8 cellular contexts compared by ENCODE assay signal in the genomic region with DNA sequence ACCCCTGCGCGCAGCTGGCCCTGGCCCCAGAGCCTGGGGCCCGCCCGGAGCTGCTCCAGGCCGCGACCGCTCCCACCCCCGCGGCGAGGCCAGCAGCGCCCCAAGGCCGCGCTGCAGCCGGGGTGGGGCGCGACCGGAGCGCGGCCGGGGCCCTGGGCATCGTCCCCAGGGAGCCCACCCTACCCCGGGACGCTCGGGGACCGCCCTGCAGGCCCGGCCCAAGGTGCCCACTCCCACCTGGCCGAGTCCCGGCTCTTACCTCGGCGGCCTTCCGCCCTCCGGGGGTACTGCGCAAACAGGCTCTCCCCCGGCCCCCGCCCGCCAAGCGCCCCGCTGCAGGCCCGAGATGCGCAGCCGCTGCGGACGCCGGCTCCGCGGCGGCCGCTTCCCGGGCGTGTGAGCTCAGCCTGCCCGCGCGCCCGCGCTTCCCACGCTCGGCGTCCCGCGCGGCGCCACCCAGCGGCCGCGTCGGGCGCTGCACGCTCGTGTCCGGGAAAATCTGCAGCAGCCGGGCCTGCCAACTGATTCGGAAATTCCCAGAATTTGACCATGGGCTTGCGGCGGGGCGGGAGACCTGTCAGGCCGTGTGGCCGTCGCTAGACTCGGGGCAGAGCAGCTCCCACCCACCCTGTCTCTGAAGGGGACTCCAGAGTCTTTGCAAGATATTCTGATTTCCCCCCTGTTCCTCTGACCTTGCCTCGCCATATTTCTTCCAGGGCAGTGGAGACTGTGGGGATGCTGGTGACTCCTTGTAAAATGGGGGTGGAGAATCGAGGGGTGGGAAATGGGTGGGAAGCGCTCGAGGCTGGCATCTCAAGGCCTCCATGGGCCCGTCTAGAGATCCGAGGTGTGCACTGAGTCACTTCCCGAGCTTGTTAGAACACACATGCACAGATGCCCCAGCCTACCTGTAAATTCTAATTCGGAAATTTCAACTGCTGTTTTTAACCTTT. TPM values are rescaled to one million over a fixed set of nuclear protein-coding genes. Genes with fewer than 3 reads are reported as not detected.
A peak's percentile ranks its signal among the peaks of the same experiment; 100 is the strongest.
DNase-seq lines count a peak whose midpoint lies in the region; ATAC-seq, FAIRE-seq and TF ChIP-seq lines count a peak whose summit lies in the region.

No MANE protein-coding gene starts in this region.

- no peaks in the 10 kb centered on the region for H4K20me1 ChIP-seq in HepG2 (ENCODE audit: insufficient read depth, low read length)

- H2AFZ ChIP-seq in HepG2 (ENCODE audit: low read length): peak overlapping the region; percentile 66

- TF ChIP-seq CTCF in AG10803 (conservative IDR thresholded peaks at IDR 0.05; ENCODE audit: low read length) (peak; percentile 50), HepG2 (CRISPR knock-in tag; IDR thresholded peaks at IDR 0.05) (peak; percentile 76)

- in situ Hi-C loops in HepG2 (cut with HindIII; ENCODE audit: extremely low pct_ligation_motif_present, low pct_unique_long_range_greater_than_20kb): loop anchor here (5.0 kb wide), 1 partner anchor 42 kb away; no protein-coding TSS in a partner anchor

- H3K4me2 ChIP-seq in HepG2 (ENCODE audit: low read depth, low read length): peak overlapping the region; percentile 93

- H3K4me3 ChIP-seq in AG10803 (ENCODE audit: low read length) (peak overlapping the region; percentile 78), HepG2 (replicated peaks in 1 of 3; ENCODE audit: insufficient read depth in 1 of 3, low read depth in 2 of 3, low read length in 3 of 3) (peak overlapping the region; percentile 61 to 83 (median 82))

- TF ChIP-seq POLR2A in GM18526 (IDR thresholded peaks at IDR 0.05; ENCODE audit: extremely low read depth, insufficient read length): peak; percentile 51
- TF ChIP-seq POLR2A in HepG2 (IDR thresholded peaks at IDR 0.05; ENCODE audit: insufficient read depth in 1 of 2, low read depth in 2 of 2, low read length in 2 of 2): no peak

- H3K36me3 Mint-ChIP-seq in dendritic cell treated with granulocyte-macrophage colony-stimulating factor and Interleukin-4, amounts not matched to agents 40 ng/mL and 50 ng/mL, for 4 days (ENCODE audit: low read depth): peaks cover 38% of the 10 kb centered on the region

- peaks cover 88% of the 10 kb centered on the region for H3K4me1 Mint-ChIP-seq in dendritic cell treated with granulocyte-macrophage colony-stimulating factor and Interleukin-4, amounts not matched to agents 40 ng/mL and 50 ng/mL, for 4 days (ENCODE audit: low read depth)

- POLR2A ChIA-PET in HepG2 (lab: Yijun Ruan, JAX): interaction anchor here (1.0 to 1.4 kb wide), 2 partner anchors 40 to 42 kb away, joined by 4 to 13 read pairs; no protein-coding TSS in a partner anchor

- no peaks in the 10 kb centered on the region for H3K27me3 Mint-ChIP-seq in dendritic cell treated with granulocyte-macrophage colony-stimulating factor and Interleukin-4, amounts not matched to agents 40 ng/mL and 50 ng/mL, for 4 days

- no peak for FAIRE-seq in HepG2 (lab: Jason Lieb, UNC)

- no peaks in the 10 kb centered on the region for H3K36me3 ChIP-seq in HepG2 (replicated peaks in 1 of 2; ENCODE audit: control insufficient read depth in 1 of 2, insufficient read depth in 2 of 2, low read length in 2 of 2)

- H3K9ac ChIP-seq in HepG2 (ENCODE audit: insufficient read depth, low read depth, low read length): peak overlapping the region; percentile 61

- peaks cover 0 to 17% of the 10 kb centered on the region in 2 experiments; a peak in 2 of 5 replicates for H3K27me3 ChIP-seq in HepG2 (ENCODE audit: control insufficient read depth in 1 of 2, insufficient read depth in 2 of 2, low read length in 2 of 2)

- ATAC-seq in HG03064 (IDR thresholded peaks at IDR 0.05; ENCODE audit: low read depth, unreplicated experiment): peak; percentile 50
- ATAC-seq in HepG2: peak; percentile 91

- TF ChIP-seq EP300 in HepG2 (IDR thresholded peaks at IDR 0.05; ENCODE audit: low read depth in 2 of 2, low read length in 2 of 2) (peak in 1 of 2 experiments; percentile 35; a peak in 1 of 4 replicates), HepG2 (CRISPR knock-in tag; IDR thresholded peaks at IDR 0.05; ENCODE audit: borderline replicate concordance) (no peak)

- intact Hi-C loops in dendritic cell treated with granulocyte-macrophage colony-stimulating factor and Interleukin-4, amounts not matched to agents 40 ng/mL and 50 ng/mL, for 4 days (cut with micrococcal nuclease): loop anchor here (1.0 kb wide), 1 partner anchor 41 kb away; no protein-coding TSS in a partner anchor
- intact Hi-C loops in HepG2 (cut with micrococcal nuclease; ENCODE audit: unreplicated experiment): loop anchor here (1.0 to 2.0 kb wide), 2 partner anchors 20 to 41 kb away; no protein-coding TSS in a partner anchor

- H3K9me3 ChIP-seq in HepG2 (ENCODE audit: low read length): no peaks in the 10 kb centered on the region

- no peaks in the 10 kb centered on the region for H3K9me3 Mint-ChIP-seq in dendritic cell treated with granulocyte-macrophage colony-stimulating factor and Interleukin-4, amounts not matched to agents 40 ng/mL and 50 ng/mL, for 4 days

- no TSS peak for BruUV-seq in HepG2 (replicated peaks; lab: Mats Ljungman, UMichigan)

- peak overlapping the region; percentile 83 for H3K27ac Mint-ChIP-seq in dendritic cell treated with granulocyte-macrophage colony-stimulating factor and Interleukin-4, amounts not matched to agents 40 ng/mL and 50 ng/mL, for 4 days

- TF ChIP-seq RAD21 in HepG2 (CRISPR knock-in tag; IDR thresholded peaks at IDR 0.05): peak; percentile 88

- peaks cover 37% of the 10 kb centered on the region for H3K4me1 ChIP-seq in HepG2 (ENCODE audit: insufficient read depth, low read length)

- DNase-seq in AG10803 (ENCODE audit: low read depth) (peak; percentile 69), NCI-H2227 treated with DMSO at 0.1 percent for 48 hours (lab: John Stamatoyannopoulos, UW) (peak; percentile 55), HepG2 (ENCODE audit: low spot score) (peak; percentile 41)
- DNase-seq in activated CD4-positive, alpha-beta T cell treated with anti-CD3 and anti-CD28 coated beads, Interleukin-2, amount 50 U/mL, for 1 hour: peak; percentile 66
- DNase-seq in stimulated activated CD4-positive, alpha-beta T cell treated with anti-CD3 and anti-CD28 coated beads, Interleukin-2, amount 100 ng/mL, for 48 hours: peak; percentile 60 to 66

- no peaks in the 10 kb centered on the region for H3K79me2 ChIP-seq in HepG2 (ENCODE audit: insufficient read depth, low read length)

- CTCF ChIA-PET in HepG2 (lab: Yijun Ruan, JAX; ENCODE audit: low intra/inter-chr PET ratio, low total read pairs): interaction anchor here (1.1 to 1.9 kb wide), 2 partner anchors 40 to 57 kb away, joined by 5 to 26 read pairs; no protein-coding TSS in a partner anchor

- no peak overlapping the region for H3K27ac ChIP-seq in HepG2 (ENCODE audit: extremely low read length, insufficient read depth, low read length)

- 13% methylated on average over 8 of the region's 87 CpGs for WGBS in HepG2 (ENCODE audit: low lambda C conversion rate)

- peak overlapping the region; percentile 91 for H3K4me3 Mint-ChIP-seq in dendritic cell treated with granulocyte-macrophage colony-stimulating factor and Interleukin-4, amounts not matched to agents 40 ng/mL and 50 ng/mL, for 4 days

TF ChIP-seq in HepG2, 621 proteins besides CTCF, POLR2A, EP300 and RAD21 (continues in another document):
- TF ChIP-seq, protein P1, sequence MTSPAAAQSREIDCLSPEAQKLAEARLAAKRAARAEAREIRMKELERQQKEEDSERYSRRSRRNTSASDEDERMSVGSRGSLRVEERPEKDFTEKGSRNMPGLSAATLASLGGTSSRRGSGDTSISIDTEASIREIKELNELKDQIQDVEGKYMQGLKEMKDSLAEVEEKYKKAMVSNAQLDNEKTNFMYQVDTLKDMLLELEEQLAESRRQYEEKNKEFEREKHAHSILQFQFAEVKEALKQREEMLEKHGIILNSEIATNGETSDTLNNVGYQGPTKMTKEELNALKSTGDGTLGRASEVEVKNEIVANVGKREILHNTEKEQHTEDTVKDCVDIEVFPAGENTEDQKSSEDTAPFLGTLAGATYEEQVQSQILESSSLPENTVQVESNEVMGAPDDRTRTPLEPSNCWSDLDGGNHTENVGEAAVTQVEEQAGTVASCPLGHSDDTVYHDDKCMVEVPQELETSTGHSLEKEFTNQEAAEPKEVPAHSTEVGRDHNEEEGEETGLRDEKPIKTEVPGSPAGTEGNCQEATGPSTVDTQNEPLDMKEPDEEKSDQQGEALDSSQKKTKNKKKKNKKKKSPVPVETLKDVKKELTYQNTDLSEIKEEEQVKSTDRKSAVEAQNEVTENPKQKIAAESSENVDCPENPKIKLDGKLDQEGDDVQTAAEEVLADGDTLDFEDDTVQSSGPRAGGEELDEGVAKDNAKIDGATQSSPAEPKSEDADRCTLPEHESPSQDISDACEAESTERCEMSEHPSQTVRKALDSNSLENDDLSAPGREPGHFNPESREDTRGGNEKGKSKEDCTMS (CRISPR knock-in tag; conservative IDR thresholded peaks at IDR 0.05): no peak
- TF ChIP-seq NFIB (CRISPR knock-in tag; IDR thresholded peaks at IDR 0.05; ENCODE audit: borderline replicate concordance): no peak
- no peak for TF ChIP-seq SSRP1 (CRISPR knock-in tag; IDR thresholded peaks at IDR 0.05)

RNA-seq across cellular contexts. Expression of a gene that starts 41.9 kb away (rescaled TPM):
- total RNA-seq in HepG2 (2016; rRNA removed; fragmentation: Illumina TruSeq; extraction: Trizol): not detected in 2 replicates
- total RNA-seq in HepG2 (2016; cell fraction: cytosol; rRNA removed; fragmentation: Illumina TruSeq; extraction: Trizol; ENCODE audit: low read depth): not detected in 2 replicates
- total RNA-seq in HepG2 (2016; cell fraction: insoluble cytoplasmic fraction; rRNA removed; fragmentation: Illumina TruSeq; extraction: Trizol): not detected in 2 replicates
- not detected in 2 replicates for total RNA-seq in HepG2 (2016; cell fraction: membrane; rRNA removed; fragmentation: Illumina TruSeq; extraction: Trizol)
- total RNA-seq in HepG2 (2016; cell fraction: nucleus; rRNA removed; fragmentation: Illumina TruSeq; extraction: Trizol): not detected in 2 replicates
- polyA plus RNA-seq in HepG2 (2011; rRNA removed): not detected in 2 replicates
- not detected in 2 replicates for polyA plus RNA-seq in HepG2 (2011; cell fraction: cytosol; rRNA removed)
- not detected in 2 replicates for polyA plus RNA-seq in HepG2 (2011; cell fraction: nucleus; rRNA removed)
- not detected in 2 replicates for polyA plus RNA-seq in HepG2 (2012)
- polyA plus RNA-seq in HepG2 (2016; cell fraction: cytosol; fragmentation: Illumina TruSeq; extraction: Trizol; ENCODE audit: low read depth): not detected in 2 replicates
- polyA plus RNA-seq in HepG2 (2016; cell fraction: insoluble cytoplasmic fraction; fragmentation: Illumina TruSeq; extraction: Trizol; ENCODE audit: low read depth): not detected in 2 replicates
- not detected in 2 replicates for polyA plus RNA-seq in HepG2 (2016; cell fraction: membrane; fragmentation: Illumina TruSeq; extraction: Trizol; ENCODE audit: low read depth)
- polyA plus RNA-seq in HepG2 (2016; cell fraction: nucleus; fragmentation: Illumina TruSeq; extraction: Trizol; ENCODE audit: insufficient read depth, low read depth): not detected in 2 replicates
- not detected in 2 replicates for polyA minus RNA-seq in HepG2 (2011; rRNA and poly(A)+ RNA removed; ENCODE audit: low replicate concordance)
- polyA minus RNA-seq in HepG2 (2011; cell fraction: cytosol; rRNA and poly(A)+ RNA removed): not detected in 2 replicates
- polyA minus RNA-seq in HepG2 (2011; cell fraction: nucleus; rRNA and poly(A)+ RNA removed): not detected in 2 replicates
